ENCODE assay signal across 1 cellular context in the genomic region with DNA sequence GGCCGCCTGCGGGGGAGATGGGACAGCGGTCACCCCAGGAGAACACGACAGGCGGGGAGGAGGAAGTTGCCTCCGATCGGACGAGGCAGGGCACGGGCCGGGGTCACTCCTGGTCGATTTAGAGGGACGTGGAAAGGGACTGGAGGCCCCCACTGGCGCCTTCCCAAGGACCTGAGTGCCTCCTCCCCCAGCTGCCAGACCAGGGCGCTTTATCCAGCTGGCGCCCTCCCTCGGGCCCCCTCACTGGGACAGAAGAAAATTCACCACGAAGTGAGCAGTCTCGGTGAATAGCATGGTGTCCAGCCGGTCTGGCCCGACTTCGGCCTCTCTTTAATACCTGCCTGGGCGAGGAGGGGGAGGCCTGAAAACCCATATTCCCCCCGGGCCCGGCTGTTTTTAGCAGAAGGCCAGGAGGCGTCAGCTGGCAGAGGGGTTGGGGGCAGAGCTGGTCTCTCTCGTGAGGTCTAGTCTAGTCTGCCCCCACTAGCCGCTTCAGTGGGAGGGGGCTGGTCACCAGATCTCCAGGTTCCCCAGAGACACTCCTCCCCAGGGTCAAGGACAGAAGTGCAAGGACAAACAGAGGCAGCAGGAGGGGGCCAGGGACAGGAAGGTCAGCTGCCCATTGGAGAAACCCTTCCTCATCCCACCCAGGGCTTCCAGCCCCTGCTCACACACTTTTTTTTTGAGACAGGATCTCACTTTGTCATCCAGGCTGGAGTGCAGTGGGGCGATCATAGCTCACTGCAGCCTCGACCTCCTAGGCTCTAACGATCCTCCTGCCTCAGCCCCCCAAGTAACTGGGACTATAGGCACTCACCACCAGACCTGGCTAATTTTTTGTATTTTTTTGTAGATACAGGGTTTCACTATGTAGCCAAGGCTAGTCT.
A peak's percentile ranks its signal among the peaks of the same experiment; 100 is the strongest.
TF ChIP-seq lines count a peak whose summit lies in the region.

No MANE protein-coding gene starts in this region.

TF ChIP-seq in HepG2, 621 proteins besides CTCF, POLR2A, EP300 and RAD21 (continued from another document and continues in another):
- peak; percentile 66; the same call in 1 of the 2 replicates for TF ChIP-seq NR2F2 (IDR thresholded peaks at IDR 0.05; ENCODE audit: borderline replicate concordance, low read depth)
- TF ChIP-seq SAFB2 (CRISPR knock-in tag; IDR thresholded peaks at IDR 0.05; ENCODE audit: borderline replicate concordance, low read depth), result no peak
- TF ChIP-seq PCBP2 (optimal IDR thresholded peaks at IDR 0.05; ENCODE audit: low read depth, low read length, poor library complexity, severe bottlenecking), result no peak
- TF ChIP-seq MAFF (IDR thresholded peaks at IDR 0.05; ENCODE audit: low read depth, low read length), result no peak
- 0 out of 2 replicates have a peak, but pooled peaks have one; percentile 20 for TF ChIP-seq ZNF768 (CRISPR knock-in tag; IDR thresholded peaks at IDR 0.05)
- no peak for TF ChIP-seq GATA4 (IDR thresholded peaks at IDR 0.05; ENCODE audit: borderline replicate concordance, low read depth)
- no peak for TF ChIP-seq PHF20 (CRISPR knock-in tag; IDR thresholded peaks at IDR 0.05)
- no peak; the same call in 1 of the 2 replicates for TF ChIP-seq KAT7 (CRISPR knock-in tag; IDR thresholded peaks at IDR 0.05; ENCODE audit: borderline replicate concordance)
- TF ChIP-seq, protein P1, sequence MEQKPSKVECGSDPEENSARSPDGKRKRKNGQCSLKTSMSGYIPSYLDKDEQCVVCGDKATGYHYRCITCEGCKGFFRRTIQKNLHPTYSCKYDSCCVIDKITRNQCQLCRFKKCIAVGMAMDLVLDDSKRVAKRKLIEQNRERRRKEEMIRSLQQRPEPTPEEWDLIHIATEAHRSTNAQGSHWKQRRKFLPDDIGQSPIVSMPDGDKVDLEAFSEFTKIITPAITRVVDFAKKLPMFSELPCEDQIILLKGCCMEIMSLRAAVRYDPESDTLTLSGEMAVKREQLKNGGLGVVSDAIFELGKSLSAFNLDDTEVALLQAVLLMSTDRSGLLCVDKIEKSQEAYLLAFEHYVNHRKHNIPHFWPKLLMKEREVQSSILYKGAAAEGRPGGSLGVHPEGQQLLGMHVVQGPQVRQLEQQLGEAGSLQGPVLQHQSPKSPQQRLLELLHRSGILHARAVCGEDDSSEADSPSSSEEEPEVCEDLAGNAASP (CRISPR knock-in tag; IDR thresholded peaks at IDR 0.05; ENCODE audit: borderline replicate concordance), result no peak
- TF ChIP-seq ZNF564 (CRISPR knock-in tag; IDR thresholded peaks at IDR 0.05), result no peak
- no peak for TF ChIP-seq NBN (conservative IDR thresholded peaks at IDR 0.05)
- TF ChIP-seq, protein P2, sequence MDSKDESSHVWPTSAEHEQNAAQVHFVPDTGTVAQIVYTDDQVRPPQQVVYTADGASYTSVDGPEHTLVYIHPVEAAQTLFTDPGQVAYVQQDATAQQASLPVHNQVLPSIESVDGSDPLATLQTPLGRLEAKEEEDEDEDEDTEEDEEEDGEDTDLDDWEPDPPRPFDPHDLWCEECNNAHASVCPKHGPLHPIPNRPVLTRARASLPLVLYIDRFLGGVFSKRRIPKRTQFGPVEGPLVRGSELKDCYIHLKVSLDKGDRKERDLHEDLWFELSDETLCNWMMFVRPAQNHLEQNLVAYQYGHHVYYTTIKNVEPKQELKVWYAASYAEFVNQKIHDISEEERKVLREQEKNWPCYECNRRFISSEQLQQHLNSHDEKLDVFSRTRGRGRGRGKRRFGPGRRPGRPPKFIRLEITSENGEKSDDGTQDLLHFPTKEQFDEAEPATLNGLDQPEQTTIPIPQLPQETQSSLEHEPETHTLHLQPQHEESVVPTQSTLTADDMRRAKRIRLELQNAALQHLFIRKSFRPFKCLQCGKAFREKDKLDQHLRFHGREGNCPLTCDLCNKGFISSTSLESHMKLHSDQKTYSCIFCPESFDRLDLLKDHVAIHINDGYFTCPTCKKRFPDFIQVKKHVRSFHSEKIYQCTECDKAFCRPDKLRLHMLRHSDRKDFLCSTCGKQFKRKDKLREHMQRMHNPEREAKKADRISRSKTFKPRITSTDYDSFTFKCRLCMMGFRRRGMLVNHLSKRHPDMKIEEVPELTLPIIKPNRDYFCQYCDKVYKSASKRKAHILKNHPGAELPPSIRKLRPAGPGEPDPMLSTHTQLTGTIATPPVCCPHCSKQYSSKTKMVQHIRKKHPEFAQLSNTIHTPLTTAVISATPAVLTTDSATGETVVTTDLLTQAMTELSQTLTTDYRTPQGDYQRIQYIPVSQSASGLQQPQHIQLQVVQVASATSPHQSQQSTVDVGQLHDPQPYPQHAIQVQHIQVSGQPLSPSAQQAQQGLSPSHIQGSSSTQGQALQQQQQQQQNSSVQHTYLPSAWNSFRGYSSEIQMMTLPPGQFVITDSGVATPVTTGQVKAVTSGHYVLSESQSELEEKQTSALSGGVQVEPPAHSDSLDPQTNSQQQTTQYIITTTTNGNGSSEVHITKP (CRISPR knock-in tag; IDR thresholded peaks at IDR 0.05; ENCODE audit: low read depth), result no peak
- TF ChIP-seq, protein P3, sequence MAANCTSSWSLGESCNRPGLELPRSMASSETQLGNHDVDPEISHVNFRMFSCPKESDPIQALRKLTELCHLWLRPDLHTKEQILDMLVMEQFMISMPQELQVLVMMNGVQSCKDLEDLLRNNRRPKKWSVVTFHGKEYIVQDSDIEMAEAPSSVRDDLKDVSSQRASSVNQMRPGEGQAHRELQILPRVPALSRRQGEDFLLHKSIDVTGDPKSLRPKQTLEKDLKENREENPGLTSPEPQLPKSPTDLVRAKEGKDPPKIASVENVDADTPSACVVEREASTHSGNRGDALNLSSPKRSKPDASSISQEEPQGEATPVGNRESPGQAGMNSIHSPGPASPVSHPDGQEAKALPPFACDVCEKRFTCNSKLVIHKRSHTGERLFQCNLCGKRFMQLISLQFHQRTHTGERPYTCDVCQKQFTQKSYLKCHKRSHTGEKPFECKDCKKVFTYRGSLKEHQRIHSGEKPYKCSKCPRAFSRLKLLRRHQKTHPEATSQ (CRISPR knock-in tag; IDR thresholded peaks at IDR 0.05; ENCODE audit: borderline replicate concordance), result no peak
- TF ChIP-seq, protein P4, sequence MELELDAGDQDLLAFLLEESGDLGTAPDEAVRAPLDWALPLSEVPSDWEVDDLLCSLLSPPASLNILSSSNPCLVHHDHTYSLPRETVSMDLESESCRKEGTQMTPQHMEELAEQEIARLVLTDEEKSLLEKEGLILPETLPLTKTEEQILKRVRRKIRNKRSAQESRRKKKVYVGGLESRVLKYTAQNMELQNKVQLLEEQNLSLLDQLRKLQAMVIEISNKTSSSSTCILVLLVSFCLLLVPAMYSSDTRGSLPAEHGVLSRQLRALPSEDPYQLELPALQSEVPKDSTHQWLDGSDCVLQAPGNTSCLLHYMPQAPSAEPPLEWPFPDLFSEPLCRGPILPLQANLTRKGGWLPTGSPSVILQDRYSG (CRISPR knock-in tag; IDR thresholded peaks at IDR 0.05), result no peak
- TF ChIP-seq BRCA1 (CRISPR knock-in tag; IDR thresholded peaks at IDR 0.05), result peak; percentile 10; the same call in 1 of the 2 replicates
- TF ChIP-seq ZNF775 (CRISPR knock-in tag; IDR thresholded peaks at IDR 0.05; ENCODE audit: borderline replicate concordance), result no peak
- TF ChIP-seq, protein P5, sequence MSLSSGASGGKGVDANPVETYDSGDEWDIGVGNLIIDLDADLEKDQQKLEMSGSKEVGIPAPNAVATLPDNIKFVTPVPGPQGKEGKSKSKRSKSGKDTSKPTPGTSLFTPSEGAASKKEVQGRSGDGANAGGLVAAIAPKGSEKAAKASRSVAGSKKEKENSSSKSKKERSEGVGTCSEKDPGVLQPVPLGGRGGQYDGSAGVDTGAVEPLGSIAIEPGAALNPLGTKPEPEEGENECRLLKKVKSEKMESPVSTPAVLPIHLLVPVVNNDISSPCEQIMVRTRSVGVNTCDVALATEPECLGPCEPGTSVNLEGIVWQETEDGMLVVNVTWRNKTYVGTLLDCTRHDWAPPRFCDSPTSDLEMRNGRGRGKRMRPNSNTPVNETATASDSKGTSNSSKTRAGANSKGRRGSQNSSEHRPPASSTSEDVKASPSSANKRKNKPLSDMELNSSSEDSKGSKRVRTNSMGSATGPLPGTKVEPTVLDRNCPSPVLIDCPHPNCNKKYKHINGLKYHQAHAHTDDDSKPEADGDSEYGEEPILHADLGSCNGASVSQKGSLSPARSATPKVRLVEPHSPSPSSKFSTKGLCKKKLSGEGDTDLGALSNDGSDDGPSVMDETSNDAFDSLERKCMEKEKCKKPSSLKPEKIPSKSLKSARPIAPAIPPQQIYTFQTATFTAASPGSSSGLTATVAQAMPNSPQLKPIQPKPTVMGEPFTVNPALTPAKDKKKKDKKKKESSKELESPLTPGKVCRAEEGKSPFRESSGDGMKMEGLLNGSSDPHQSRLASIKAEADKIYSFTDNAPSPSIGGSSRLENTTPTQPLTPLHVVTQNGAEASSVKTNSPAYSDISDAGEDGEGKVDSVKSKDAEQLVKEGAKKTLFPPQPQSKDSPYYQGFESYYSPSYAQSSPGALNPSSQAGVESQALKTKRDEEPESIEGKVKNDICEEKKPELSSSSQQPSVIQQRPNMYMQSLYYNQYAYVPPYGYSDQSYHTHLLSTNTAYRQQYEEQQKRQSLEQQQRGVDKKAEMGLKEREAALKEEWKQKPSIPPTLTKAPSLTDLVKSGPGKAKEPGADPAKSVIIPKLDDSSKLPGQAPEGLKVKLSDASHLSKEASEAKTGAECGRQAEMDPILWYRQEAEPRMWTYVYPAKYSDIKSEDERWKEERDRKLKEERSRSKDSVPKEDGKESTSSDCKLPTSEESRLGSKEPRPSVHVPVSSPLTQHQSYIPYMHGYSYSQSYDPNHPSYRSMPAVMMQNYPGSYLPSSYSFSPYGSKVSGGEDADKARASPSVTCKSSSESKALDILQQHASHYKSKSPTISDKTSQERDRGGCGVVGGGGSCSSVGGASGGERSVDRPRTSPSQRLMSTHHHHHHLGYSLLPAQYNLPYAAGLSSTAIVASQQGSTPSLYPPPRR (CRISPR knock-in tag; IDR thresholded peaks at IDR 0.05; ENCODE audit: borderline replicate concordance), result no peak
- no peak; the same call in 1 of the 2 replicates for TF ChIP-seq SOX13 (IDR thresholded peaks at IDR 0.05)
- TF ChIP-seq SOX13 (CRISPR knock-in tag; conservative IDR thresholded peaks at IDR 0.05 in 1 of 2, IDR thresholded peaks at IDR 0.05 in 1 of 2), result no peak
- no peak for TF ChIP-seq ZNF644 (CRISPR knock-in tag; IDR thresholded peaks at IDR 0.05; ENCODE audit: low read depth)
- peak; percentile 26; the same call in 1 of the 2 replicates for TF ChIP-seq YEATS4 (CRISPR knock-in tag; IDR thresholded peaks at IDR 0.05; ENCODE audit: borderline replicate concordance)
- no peak; the same call in 1 of the 2 replicates for TF ChIP-seq ZNF230 (CRISPR knock-in tag; IDR thresholded peaks at IDR 0.05)
- no peak for TF ChIP-seq FOXA1 (IDR thresholded peaks at IDR 0.05)
- TF ChIP-seq FOXA1 (CRISPR knock-in tag; IDR thresholded peaks at IDR 0.05), result no peak
- TF ChIP-seq, protein P6, sequence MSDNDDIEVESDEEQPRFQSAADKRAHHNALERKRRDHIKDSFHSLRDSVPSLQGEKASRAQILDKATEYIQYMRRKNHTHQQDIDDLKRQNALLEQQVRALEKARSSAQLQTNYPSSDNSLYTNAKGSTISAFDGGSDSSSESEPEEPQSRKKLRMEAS (IDR thresholded peaks at IDR 0.05), result no peak
- no peak for TF ChIP-seq RBM39 (IDR thresholded peaks at IDR 0.05; ENCODE audit: low read depth, low read length, poor library complexity, severe bottlenecking)
- TF ChIP-seq ZNF891 (CRISPR knock-in tag; IDR thresholded peaks at IDR 0.05), result peak; percentile 33; the same call in 1 of the 2 replicates
- TF ChIP-seq ARID2 (CRISPR knock-in tag; IDR thresholded peaks at IDR 0.05; ENCODE audit: borderline replicate concordance), result no peak
- TF ChIP-seq SALL1 (CRISPR knock-in tag; IDR thresholded peaks at IDR 0.05), result no peak
- TF ChIP-seq PRMT3 (CRISPR knock-in tag; IDR thresholded peaks at IDR 0.05; ENCODE audit: borderline replicate concordance, low read depth), result no peak
- no peak for TF ChIP-seq FOXA3 (CRISPR knock-in tag; IDR thresholded peaks at IDR 0.05)
- TF ChIP-seq, protein P7, sequence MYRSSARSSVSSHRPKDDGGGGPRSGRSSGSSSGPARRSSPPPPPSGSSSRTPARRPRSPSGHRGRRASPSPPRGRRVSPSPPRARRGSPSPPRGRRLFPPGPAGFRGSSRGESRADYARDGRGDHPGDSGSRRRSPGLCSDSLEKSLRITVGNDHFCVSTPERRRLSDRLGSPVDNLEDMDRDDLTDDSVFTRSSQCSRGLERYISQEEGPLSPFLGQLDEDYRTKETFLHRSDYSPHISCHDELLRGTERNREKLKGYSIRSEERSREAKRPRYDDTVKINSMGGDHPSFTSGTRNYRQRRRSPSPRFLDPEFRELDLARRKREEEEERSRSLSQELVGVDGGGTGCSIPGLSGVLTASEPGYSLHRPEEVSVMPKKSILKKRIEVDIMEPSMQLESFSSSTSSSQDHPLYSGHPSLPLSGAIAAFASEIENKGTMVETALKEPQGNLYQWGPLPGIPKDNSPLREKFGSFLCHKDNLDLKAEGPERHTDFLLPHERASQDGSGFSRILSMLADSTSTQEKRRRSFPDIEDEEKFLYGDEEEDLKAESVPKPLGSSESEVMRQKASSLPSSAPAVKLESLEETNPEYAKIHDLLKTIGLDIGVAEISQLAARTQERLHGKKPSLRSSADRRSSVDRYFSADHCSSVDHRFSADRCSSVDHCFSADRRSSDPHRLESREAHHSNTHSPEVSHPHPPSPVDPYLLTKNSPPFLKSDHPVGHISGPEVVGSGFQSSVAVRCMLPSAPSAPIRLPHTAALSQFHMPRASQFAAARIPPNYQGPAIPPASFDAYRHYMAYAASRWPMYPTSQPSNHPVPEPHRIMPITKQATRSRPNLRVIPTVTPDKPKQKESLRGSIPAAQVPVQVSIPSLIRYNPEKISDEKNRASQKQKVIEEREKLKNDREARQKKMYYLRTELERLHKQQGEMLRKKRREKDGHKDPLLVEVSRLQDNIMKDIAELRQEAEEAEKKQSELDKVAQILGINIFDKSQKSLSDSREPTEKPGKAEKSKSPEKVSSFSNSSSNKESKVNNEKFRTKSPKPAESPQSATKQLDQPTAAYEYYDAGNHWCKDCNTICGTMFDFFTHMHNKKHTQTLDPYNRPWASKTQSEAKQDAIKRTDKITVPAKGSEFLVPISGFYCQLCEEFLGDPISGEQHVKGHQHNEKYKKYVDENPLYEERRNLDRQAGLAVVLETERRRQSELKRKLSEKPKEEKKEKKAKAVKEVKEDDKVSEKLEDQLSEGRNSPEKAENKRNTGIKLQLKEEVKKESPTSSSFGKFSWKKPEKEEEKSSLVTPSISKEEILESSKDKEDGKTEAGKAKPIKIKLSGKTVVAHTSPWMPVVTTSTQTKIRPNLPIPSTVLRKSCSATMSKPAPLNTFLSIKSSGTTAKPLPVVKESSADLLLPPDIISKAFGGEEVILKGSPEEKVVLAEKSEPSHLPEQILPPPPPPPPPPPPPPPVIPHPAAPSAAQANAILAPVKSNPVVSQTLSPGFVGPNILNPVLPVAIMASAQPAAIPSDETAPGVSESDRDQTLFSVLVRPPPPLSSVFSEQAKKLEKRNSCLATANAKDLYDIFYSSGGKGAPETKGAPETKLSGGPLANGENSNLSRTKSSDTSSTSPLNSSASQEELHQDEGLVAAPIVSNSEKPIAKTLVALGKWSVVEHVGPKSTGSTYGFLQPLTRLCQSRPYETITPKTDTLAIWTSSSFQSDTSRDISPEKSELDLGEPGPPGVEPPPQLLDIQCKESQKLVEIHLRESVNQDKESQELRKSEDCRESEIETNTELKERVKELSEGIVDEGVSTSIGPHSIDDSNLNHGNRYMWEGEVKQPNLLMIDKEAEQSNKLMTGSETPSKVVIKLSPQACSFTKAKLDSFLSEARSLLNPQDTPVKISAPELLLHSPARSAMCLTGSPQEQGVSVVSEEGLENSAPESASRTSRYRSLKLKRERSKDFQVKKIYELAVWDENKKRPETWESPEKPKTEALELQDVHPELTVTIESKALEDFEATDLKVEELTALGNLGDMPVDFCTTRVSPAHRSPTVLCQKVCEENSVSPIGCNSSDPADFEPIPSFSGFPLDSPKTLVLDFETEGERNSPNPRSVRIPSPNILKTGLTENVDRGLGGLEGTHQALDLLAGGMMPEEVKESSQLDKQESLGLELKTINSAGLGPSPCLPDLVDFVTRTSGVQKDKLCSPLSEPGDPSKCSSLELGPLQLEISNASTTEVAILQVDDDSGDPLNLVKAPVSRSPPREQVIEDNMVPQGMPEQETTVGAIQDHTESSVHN (CRISPR knock-in tag; IDR thresholded peaks at IDR 0.05), result no peak
- no peak for TF ChIP-seq GLI4 (CRISPR knock-in tag; IDR thresholded peaks at IDR 0.05; ENCODE audit: borderline replicate concordance)
- TF ChIP-seq SCMH1 (CRISPR knock-in tag; IDR thresholded peaks at IDR 0.05; ENCODE audit: borderline replicate concordance), result no peak
